7 cellular contexts compared by ENCODE assay signal in the genomic region with DNA sequence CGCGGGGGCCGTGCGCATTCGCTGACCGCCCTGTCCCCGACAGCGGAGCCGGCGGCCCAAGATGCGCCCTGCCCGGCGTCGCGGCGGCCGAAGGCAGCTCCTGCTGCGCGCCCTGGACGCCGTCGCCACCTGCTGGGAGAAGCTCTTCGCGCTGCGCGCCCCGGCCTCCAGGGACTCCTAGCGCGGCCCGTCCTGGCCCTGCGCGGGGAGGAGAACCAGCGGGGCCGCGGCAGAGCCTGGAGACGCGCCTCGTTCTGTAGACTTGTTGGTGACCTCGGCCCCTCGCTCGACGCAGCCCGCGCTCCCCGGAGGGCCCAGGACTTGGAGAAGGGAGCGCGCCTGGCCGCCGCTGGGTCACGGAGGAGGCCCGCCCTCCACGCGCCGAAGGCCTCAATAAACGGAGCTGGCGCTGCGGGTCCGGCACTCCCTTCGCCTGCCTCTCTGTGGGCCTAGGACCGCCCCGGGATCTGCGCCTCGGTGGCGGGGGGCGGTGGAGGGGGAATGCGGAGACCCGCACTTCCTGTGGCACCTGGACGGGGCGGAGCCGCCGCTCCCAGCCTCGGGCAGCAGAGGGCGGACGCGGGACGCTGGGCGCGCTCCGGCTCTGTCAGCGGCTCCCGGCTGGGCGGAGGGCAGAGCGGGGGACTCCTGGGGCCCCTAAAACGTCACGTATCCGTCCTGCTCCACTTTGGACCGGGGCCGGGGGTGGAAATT.
DNase-seq lines count a peak whose midpoint lies in the region; ATAC-seq lines count a peak whose summit lies in the region.

No MANE protein-coding gene starts in this region.

- no peaks in the 10 kb centered on the region for H3K9me3 Mint-ChIP-seq in dendritic cell treated with granulocyte-macrophage colony-stimulating factor and Interleukin-4, amounts not matched to agents 40 ng/mL and 50 ng/mL, for 4 days

- DNase-seq in NCI-H2171 treated with DMSO at 0.1 percent for 48 hours (lab: John Stamatoyannopoulos, UW) = peak; percentile 87
- DNase-seq in activated CD4-positive, alpha-beta T cell treated with anti-CD3 and anti-CD28 coated beads for 1 hour = peak; percentile 65
- peak; percentile 30 for DNase-seq in medulla oblongata (ENCODE audit: extremely low spot score)
- DNase-seq in stimulated activated CD8-positive, alpha-beta memory T cell treated with anti-CD3 and anti-CD28 coated beads, Interleukin-15, amount 100 ng/mL, for 1 hour (ENCODE audit: low read depth) = peak; percentile 56

- H3K27ac Mint-ChIP-seq in dendritic cell treated with granulocyte-macrophage colony-stimulating factor and Interleukin-4, amounts not matched to agents 40 ng/mL and 50 ng/mL, for 4 days = no peak overlapping the region

- ATAC-seq in GM18498 (IDR thresholded peaks at IDR 0.05; ENCODE audit: unreplicated experiment) (peak; percentile 52), HG02852 (IDR thresholded peaks at IDR 0.05; ENCODE audit: unreplicated experiment) (peak; percentile 47)

- peaks cover 17% of the 10 kb centered on the region for H3K4me1 Mint-ChIP-seq in dendritic cell treated with granulocyte-macrophage colony-stimulating factor and Interleukin-4, amounts not matched to agents 40 ng/mL and 50 ng/mL, for 4 days (ENCODE audit: low read depth)

- intact Hi-C loops in dendritic cell treated with granulocyte-macrophage colony-stimulating factor and Interleukin-4, amounts not matched to agents 40 ng/mL and 50 ng/mL, for 4 days (cut with micrococcal nuclease) = loop anchor here (1.0 kb wide), 1 partner anchor 82 kb away; no protein-coding TSS in a partner anchor

- peak overlapping the region; percentile 78 for H3K4me3 Mint-ChIP-seq in dendritic cell treated with granulocyte-macrophage colony-stimulating factor and Interleukin-4, amounts not matched to agents 40 ng/mL and 50 ng/mL, for 4 days

- H3K36me3 Mint-ChIP-seq in dendritic cell treated with granulocyte-macrophage colony-stimulating factor and Interleukin-4, amounts not matched to agents 40 ng/mL and 50 ng/mL, for 4 days (ENCODE audit: low read depth) = peaks cover 17% of the 10 kb centered on the region

- H3K27me3 Mint-ChIP-seq in dendritic cell treated with granulocyte-macrophage colony-stimulating factor and Interleukin-4, amounts not matched to agents 40 ng/mL and 50 ng/mL, for 4 days = peaks cover 69% of the 10 kb centered on the region

Comparison
In these comparisons a context has a peak if more than half of its experiments do, and no peak if none do; other contexts are left out.
1. Peak in every context shown above with its lines: DNase-seq and ATAC-seq.
2. DNase-seq: peak in every context shown above with its lines; median percentile 87 in NCI-H2171 treated with DMSO at 0.1 percent for 48 hours; 65 in activated CD4-positive, alpha-beta T cell treated with anti-CD3 and anti-CD28 coated beads for 1 hour; 56 in stimulated activated CD8-positive, alpha-beta memory T cell treated with anti-CD3 and anti-CD28 coated beads, Interleukin-15, amount 100 ng/mL, for 1 hour; 30 in medulla oblongata.